13 cellular contexts compared by ENCODE assay signal in genomic region chr12:68835333-68835908, GRCh38. TPM values are rescaled to one million over a fixed set of nuclear protein-coding genes. Genes with fewer than 3 reads are reported as not detected.
DNase-seq lines count a peak whose midpoint lies in the region; FAIRE-seq and TF ChIP-seq lines count a peak whose summit lies in the region.
"Had no signal": no experiment of that assay in that cellular context is flagged by ENCODE, and none has a peak within 500 bp of the region (broad histone marks: within the 10 kb centered on the region; RNA-seq: fewer than 3 reads in every experiment).

No MANE protein-coding gene starts in this region.

- H3K4me1 Mint-ChIP-seq in activated naive CD4-positive, alpha-beta T cell treated with anti-CD3 and anti-CD28 coated beads, Interleukin-2, amount 10 ng/mL, durations not matched to agents 7 days and 5 days: no peaks in the 10 kb centered on the region
- H3K4me1 Mint-ChIP-seq in glutamatergic neuron (ENCODE audit: low read depth, unreplicated experiment): peaks cover 14% of the 10 kb centered on the region

- no peaks in the 10 kb centered on the region for H3K27me3 ChIP-seq in subcutaneous abdominal adipose tissue (ENCODE audit: control insufficient read depth in 5 of 5, insufficient read depth in 4 of 5, low read length in 5 of 5)

- CTCF ChIA-PET in activated naive CD4-positive, alpha-beta T cell treated with anti-CD3 and anti-CD28 coated beads, Interleukin-2, amount 10 ng/mL, durations not matched to agents 7 days and 5 days (lab: Charles Lee): no interaction called here

- H3K27ac ChIP-seq in subcutaneous abdominal adipose tissue (ENCODE audit: low read depth, low read length): peak overlapping the region; percentile 48

- peaks cover 26 to 63% (median 33%) of the 10 kb centered on the region in 5 donors for H3K36me3 ChIP-seq in subcutaneous abdominal adipose tissue (ENCODE audit: control insufficient read depth in 5 of 5, insufficient read depth in 5 of 5, low read length in 5 of 5)

- H3K9me3 Mint-ChIP-seq in activated naive CD4-positive, alpha-beta T cell treated with anti-CD3 and anti-CD28 coated beads, Interleukin-2, amount 10 ng/mL, durations not matched to agents 7 days and 5 days: no peaks in the 10 kb centered on the region
- peaks cover 3% of the 10 kb centered on the region for H3K9me3 Mint-ChIP-seq in glutamatergic neuron (ENCODE audit: unreplicated experiment)
- H3K9me3 Mint-ChIP-seq: activated CD4-positive, alpha-beta T cell treated with anti-CD3 and anti-CD28 coated beads, Interleukin-2, amount 10 ng/mL, durations not matched to agents 7 days and 5 days had no signal

- no peak for TF ChIP-seq CTCF in glutamatergic neuron (IDR thresholded peaks at IDR 0.05; ENCODE audit: partially characterized antibody, unreplicated experiment)

- no peak for DNase-seq in activated naive CD4-positive, alpha-beta T cell treated with anti-CD3 and anti-CD28 coated beads, Interleukin-2, amount 10 ng/mL, durations not matched to agents 7 days and 5 days
- DNase-seq in activated naive CD4-positive, alpha-beta T cell (lab: John Stamatoyannopoulos, UW): no peak
- DNase-seq in NCI-H82 treated with DMSO at 0.1 percent for 48 hours (lab: John Stamatoyannopoulos, UW; ENCODE audit: unreplicated experiment) (peak; percentile 23), glutamatergic neuron (peak; percentile 77), NCI-H69 (lab: John Stamatoyannopoulos, UW) (no peak), AG20443 (ENCODE audit: low spot score) (no peak), GM19239 (ENCODE audit: insufficient read length, low spot score) (no peak)
- DNase-seq: activated CD4-positive, alpha-beta T cell treated with anti-CD3 and anti-CD28 coated beads, Interleukin-2, amount 10 ng/mL, durations not matched to agents 7 days and 5 days; left colon; NCI-H2029 treated with DMSO at 0.1 percent for 48 hours; NK-92 treated with Interleukin-12 subunit alpha and Interleukin-12 subunit beta, amount 100 ng/mL, for 24 hours had no signal

- peaks cover 49% of the 10 kb centered on the region for H3K36me3 Mint-ChIP-seq in activated naive CD4-positive, alpha-beta T cell treated with anti-CD3 and anti-CD28 coated beads, Interleukin-2, amount 10 ng/mL, durations not matched to agents 7 days and 5 days
- peaks cover 5% of the 10 kb centered on the region for H3K36me3 Mint-ChIP-seq in glutamatergic neuron (ENCODE audit: unreplicated experiment)

- no peak for FAIRE-seq in GM19239 (lab: Jason Lieb, UNC)

- no peaks in the 10 kb centered on the region for H3K27me3 Mint-ChIP-seq in activated naive CD4-positive, alpha-beta T cell treated with anti-CD3 and anti-CD28 coated beads, Interleukin-2, amount 10 ng/mL, durations not matched to agents 7 days and 5 days
- H3K27me3 Mint-ChIP-seq in glutamatergic neuron (ENCODE audit: unreplicated experiment): no peaks in the 10 kb centered on the region
- H3K27me3 Mint-ChIP-seq: activated CD4-positive, alpha-beta T cell treated with anti-CD3 and anti-CD28 coated beads, Interleukin-2, amount 10 ng/mL, durations not matched to agents 7 days and 5 days had no signal

- peak overlapping the region; percentile 52 for H3K27ac Mint-ChIP-seq in activated naive CD4-positive, alpha-beta T cell treated with anti-CD3 and anti-CD28 coated beads, Interleukin-2, amount 10 ng/mL, durations not matched to agents 7 days and 5 days
- H3K27ac Mint-ChIP-seq in glutamatergic neuron (ENCODE audit: unreplicated experiment): peak overlapping the region; percentile 34
- H3K27ac Mint-ChIP-seq: activated CD4-positive, alpha-beta T cell treated with anti-CD3 and anti-CD28 coated beads, Interleukin-2, amount 10 ng/mL, durations not matched to agents 7 days and 5 days had no signal

- peaks cover 0 to 12% (median 9%) of the 10 kb centered on the region in 5 donors for H3K4me1 ChIP-seq in subcutaneous abdominal adipose tissue (ENCODE audit: control insufficient read depth in 5 of 5, insufficient read depth in 5 of 5, low read length in 5 of 5)

- H3K9me3 ChIP-seq in subcutaneous abdominal adipose tissue (ENCODE audit: control insufficient read depth in 5 of 5, low read length in 5 of 5): no peaks in the 10 kb centered on the region
- H3K9me3 ChIP-seq: thoracic aorta had no signal

- H3K4me3 ChIP-seq in subcutaneous abdominal adipose tissue (ENCODE audit: low read depth in 1 of 5, low read length in 5 of 5): peak overlapping the region in 1 of 5 donors; percentile 11
- H3K4me3 ChIP-seq: thoracic aorta had no signal

- H3K4me3 Mint-ChIP-seq in activated naive CD4-positive, alpha-beta T cell treated with anti-CD3 and anti-CD28 coated beads, Interleukin-2, amount 10 ng/mL, durations not matched to agents 7 days and 5 days: no peak overlapping the region
- peak overlapping the region; percentile 69 for H3K4me3 Mint-ChIP-seq in glutamatergic neuron (ENCODE audit: unreplicated experiment)
- H3K4me3 Mint-ChIP-seq: activated CD4-positive, alpha-beta T cell treated with anti-CD3 and anti-CD28 coated beads, Interleukin-2, amount 10 ng/mL, durations not matched to agents 7 days and 5 days had no signal

- peak overlapping the region in 2 of 5 donors; percentile 4 to 20 for H3K9ac ChIP-seq in subcutaneous abdominal adipose tissue (ENCODE audit: low read length in 5 of 5)

RNA-seq across cellular contexts. Expression of gene MDM2, which starts 27.4 kb away (rescaled TPM):
- total RNA-seq in glutamatergic neuron (ENCODE audit: unreplicated experiment): 84.9 TPM

Comparison
In these comparisons a context has a peak if more than half of its experiments do, and no peak if none do; other contexts are left out.
1. DNase-seq: peak in NCI-H82 treated with DMSO at 0.1 percent for 48 hours (single experiment) and glutamatergic neuron (single experiment); none in activated naive CD4-positive, alpha-beta T cell treated with anti-CD3 and anti-CD28 coated beads, Interleukin-2, amount 10 ng/mL, durations not matched to agents 7 days and 5 days (single experiment), activated naive CD4-positive, alpha-beta T cell (0 of 4), NCI-H69 (single experiment), AG20443 (single experiment) and GM19239 (single experiment).